18 cellular contexts compared by ENCODE assay signal in the genomic region with DNA sequence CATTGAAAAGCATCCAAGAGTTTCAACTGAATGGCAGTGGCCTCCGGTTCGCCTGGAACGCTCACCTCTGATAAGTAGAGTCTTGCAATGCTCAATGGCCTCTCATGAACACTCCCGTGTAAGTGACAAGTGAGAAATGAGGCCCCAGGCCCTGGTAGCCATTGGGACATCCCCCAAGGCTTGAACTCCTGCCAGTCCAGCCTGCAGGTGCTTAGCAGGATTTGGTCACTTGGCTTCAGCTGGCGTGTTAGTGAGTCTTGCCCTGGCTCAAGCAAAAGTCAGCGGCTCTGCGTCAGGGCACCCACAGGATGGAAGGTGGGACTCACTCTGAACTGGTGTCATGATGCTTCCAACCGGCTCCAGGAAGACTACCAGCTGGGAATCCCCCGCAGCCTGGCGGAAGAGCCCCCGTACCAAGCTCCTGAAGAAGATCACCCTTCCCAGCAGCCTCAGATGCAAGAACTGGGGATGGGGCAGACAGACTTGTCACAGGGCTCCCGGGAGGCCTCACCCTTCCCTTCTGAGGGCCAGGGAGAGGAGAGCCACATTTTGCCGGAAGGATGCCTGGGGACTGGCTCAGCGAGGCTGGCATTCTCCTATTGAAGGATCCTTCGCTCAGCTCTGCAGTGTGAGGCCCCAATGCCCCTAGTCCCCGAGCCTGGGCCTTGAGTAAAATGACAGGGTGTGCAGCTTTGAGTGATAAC. TPM values are rescaled to one million over a fixed set of nuclear protein-coding genes. Genes with fewer than 3 reads are reported as not detected.
DNase-seq lines count a peak whose midpoint lies in the region; ATAC-seq and TF ChIP-seq lines count a peak whose summit lies in the region.
"Had no signal": no experiment of that assay in that cellular context is flagged by ENCODE, and none has a peak within 500 bp of the region (broad histone marks: within the 10 kb centered on the region; RNA-seq: fewer than 3 reads in every experiment).

No MANE protein-coding gene starts in this region.

- H3K27me3 ChIP-seq in cardiac muscle cell, result no peaks in the 10 kb centered on the region
- H3K27me3 ChIP-seq in left lung, result no peaks in the 10 kb centered on the region
- H3K27me3 ChIP-seq in sigmoid colon, result no peaks in the 10 kb centered on the region
- no peaks in the 10 kb centered on the region for H3K27me3 ChIP-seq in ovary
- H3K27me3 ChIP-seq: BLaER1, MG63 had no signal

- H3K4me3 ChIP-seq in HEK293 (ENCODE audit: low read depth, low read length) (no peak overlapping the region), cardiac muscle cell (no peak overlapping the region), left lung (no peak overlapping the region), sigmoid colon (no peak overlapping the region), ovary (no peak overlapping the region)
- H3K4me3 ChIP-seq: BLaER1, MG63 had no signal

- H3K9me3 ChIP-seq in HEK293 (ENCODE audit: control insufficient read depth, insufficient read depth, low read depth, low read length), result no peaks in the 10 kb centered on the region
- no peaks in the 10 kb centered on the region for H3K9me3 ChIP-seq in cardiac muscle cell (ENCODE audit: low read depth)
- H3K9me3 ChIP-seq in left lung, result no peaks in the 10 kb centered on the region
- H3K9me3 ChIP-seq in sigmoid colon, result no peaks in the 10 kb centered on the region
- H3K9me3 ChIP-seq in ovary, result no peaks in the 10 kb centered on the region
- H3K9me3 ChIP-seq: BLaER1, MG63 had no signal

- intact Hi-C loops in left lung (cut with DNase I), result no loop called here
- intact Hi-C loops in sigmoid colon (cut with DNase I), result no loop called here
- intact Hi-C loops in ovary (cut with DNase I), result no loop called here

- CTCF ChIA-PET in HEK293 (lab: Yijun Ruan, JAX), result interaction anchor here (0.6 to 1.4 kb wide), 4 partner anchors 15 to 247 kb away, joined by 3 to 4 read pairs (median 4); no protein-coding TSS in a partner anchor

- WGBS in sigmoid colon, 2 donors, result 86 to 91% methylated on average over 16 of the region's 16 CpGs
- WGBS in ovary, 3 donors, result 89 to 92% (median 90%) methylated on average over 15 to 16 of the region's 16 CpGs

- peak in 1 of 2 donors; percentile 81 for DNase-seq in cardiac muscle cell (ENCODE audit: low read depth in 1 of 2, low spot score in 1 of 2)
- peak; percentile 44 to 66 for DNase-seq in left lung
- no peak for DNase-seq in sigmoid colon
- no peak for DNase-seq in AML-193 (lab: John Stamatoyannopoulos, UW)
- DNase-seq in ovary, result no peak
- no peak for DNase-seq in stimulated activated CD4-positive, alpha-beta T cell treated with anti-CD3 and anti-CD28 coated beads, Interleukin-12 subunit alpha, Interleukin-12 subunit beta, amount 100 ng/mL, for 4 hours
- DNase-seq: CD8-positive, alpha-beta T cell; HFFc6; MG63; NCI-H1092; NCI-H146; NCI-H2081; NCI-H524 had no signal

- TF ChIP-seq POLR2A in sigmoid colon (IDR thresholded peaks at IDR 0.05) (no peak), ovary (IDR thresholded peaks at IDR 0.05) (no peak)

- no peaks in the 10 kb centered on the region for H3K36me3 ChIP-seq in HEK293 (ENCODE audit: control insufficient read depth in 2 of 2, insufficient read depth in 1 of 2, low read length in 2 of 2)
- no peaks in the 10 kb centered on the region for H3K36me3 ChIP-seq in cardiac muscle cell
- no peaks in the 10 kb centered on the region for H3K36me3 ChIP-seq in left lung
- H3K36me3 ChIP-seq in sigmoid colon, result no peaks in the 10 kb centered on the region
- H3K36me3 ChIP-seq in ovary, result no peaks in the 10 kb centered on the region
- H3K36me3 ChIP-seq: BLaER1, MG63 had no signal

- TF ChIP-seq EP300 in sigmoid colon (IDR thresholded peaks at IDR 0.05) (no peak), ovary (IDR thresholded peaks at IDR 0.05) (no peak)

- no peak for TF ChIP-seq CTCF in HEK293 (tag by site-specific recombination; IDR thresholded peaks at IDR 0.05)
- no peak for TF ChIP-seq CTCF in cardiac muscle cell (IDR thresholded peaks at IDR 0.05; ENCODE audit: low read depth, low read length)
- no peak for TF ChIP-seq CTCF in left lung (IDR thresholded peaks at IDR 0.05)
- no peak for TF ChIP-seq CTCF in sigmoid colon (IDR thresholded peaks at IDR 0.05)
- no peak for TF ChIP-seq CTCF in ovary (IDR thresholded peaks at IDR 0.05)

- POLR2A ChIA-PET in HEK293 (lab: Yijun Ruan, JAX), result no interaction called here

- no peaks in the 10 kb centered on the region for H3K4me1 ChIP-seq in HEK293 (ENCODE audit: control insufficient read depth, insufficient read depth, low read length)
- H3K4me1 ChIP-seq in cardiac muscle cell (ENCODE audit: low read depth), result peaks cover 38% of the 10 kb centered on the region
- H3K4me1 ChIP-seq in left lung, result peaks cover 0 to 9% of the 10 kb centered on the region in 2 donors
- peaks cover 0 to 46% (median 38%) of the 10 kb centered on the region in 4 donors for H3K4me1 ChIP-seq in sigmoid colon
- no peaks in the 10 kb centered on the region for H3K4me1 ChIP-seq in ovary (ENCODE audit: insufficient read depth)

- H3K27ac ChIP-seq in HEK293 (ENCODE audit: extremely low read depth, low read depth, low read length) (no peak overlapping the region), cardiac muscle cell (peak overlapping the region; percentile 88), left lung (no peak overlapping the region), sigmoid colon (peak overlapping the region in 3 of 4 donors; percentile 73 to 80 (median 79)), ovary (no peak overlapping the region)
- H3K27ac ChIP-seq: BLaER1 had no signal

- ATAC-seq in left lung (peak; percentile 73), GM21528 (IDR thresholded peaks at IDR 0.05; ENCODE audit: low FRiP score, unreplicated experiment) (no peak)
- ATAC-seq: CD8-positive, alpha-beta T cell had no signal

TF ChIP-seq in HEK293, 187 proteins besides CTCF, POLR2A, EP300 and RAD21:
- TF ChIP-seq ZNF302 (tag by site-specific recombination; IDR thresholded peaks at IDR 0.05; ENCODE audit: low read depth), result no peak
- TF ChIP-seq, protein P1, sequence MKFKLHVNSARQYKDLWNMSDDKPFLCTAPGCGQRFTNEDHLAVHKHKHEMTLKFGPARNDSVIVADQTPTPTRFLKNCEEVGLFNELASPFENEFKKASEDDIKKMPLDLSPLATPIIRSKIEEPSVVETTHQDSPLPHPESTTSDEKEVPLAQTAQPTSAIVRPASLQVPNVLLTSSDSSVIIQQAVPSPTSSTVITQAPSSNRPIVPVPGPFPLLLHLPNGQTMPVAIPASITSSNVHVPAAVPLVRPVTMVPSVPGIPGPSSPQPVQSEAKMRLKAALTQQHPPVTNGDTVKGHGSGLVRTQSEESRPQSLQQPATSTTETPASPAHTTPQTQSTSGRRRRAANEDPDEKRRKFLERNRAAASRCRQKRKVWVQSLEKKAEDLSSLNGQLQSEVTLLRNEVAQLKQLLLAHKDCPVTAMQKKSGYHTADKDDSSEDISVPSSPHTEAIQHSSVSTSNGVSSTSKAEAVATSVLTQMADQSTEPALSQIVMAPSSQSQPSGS (tag by site-specific recombination; IDR thresholded peaks at IDR 0.05; ENCODE audit: low read depth), result no peak
- TF ChIP-seq ZNF830 (tag by site-specific recombination; IDR thresholded peaks at IDR 0.05; ENCODE audit: low read depth), result no peak
- TF ChIP-seq GFI1B (tag by site-specific recombination; IDR thresholded peaks at IDR 0.05), result no peak
- no peak for TF ChIP-seq KLF9 (tag by site-specific recombination; IDR thresholded peaks at IDR 0.05; ENCODE audit: low read depth)
- no peak for TF ChIP-seq ZNF121 (tag by site-specific recombination; IDR thresholded peaks at IDR 0.05)
- no peak for TF ChIP-seq ZNF560 (tag by site-specific recombination; IDR thresholded peaks at IDR 0.05; ENCODE audit: borderline replicate concordance)
- TF ChIP-seq GLIS1 (tag by site-specific recombination; IDR thresholded peaks at IDR 0.05), result peak; percentile 44; the same call in 1 of the 2 replicates

RNA-seq across cellular contexts. Expression of a gene that starts 19.3 kb away (rescaled TPM):
- 952 and 1,065 TPM in 2 replicates for total RNA-seq in cardiac muscle cell
- 829 and 1,030 TPM in 2 replicates for polyA plus RNA-seq in cardiac muscle cell
- 1 to 10 TPM; 2.4 to 3.3 TPM for total RNA-seq in left lung
- total RNA-seq in sigmoid colon, result 10 to 100 TPM in 1 of 4 donors, 1 to 10 TPM in 1, under 1 TPM in 1, not detected in 1; 0.68 to 12.8 (median 1.9) TPM
- polyA plus RNA-seq in sigmoid colon, result 10 to 100 TPM in 2 of 3 donors, 1 to 10 TPM in 1; 7.9 to 84.7 (median 59.4) TPM
- total RNA-seq in ovary, result 1 to 10 TPM in 4 of 7 donors, not detected in 3; 1.3 to 3.0 (median 1.7) TPM
- 1 to 10 TPM; 1.7 to 2.6 TPM for polyA plus RNA-seq in ovary
- total RNA-seq: CD8-positive, alpha-beta T cell; H4; HFFc6 had no signal

RNA-seq across cellular contexts. Expression of a gene that starts 50.4 kb away (rescaled TPM):
- not detected in 2 replicates for total RNA-seq in cardiac muscle cell
- polyA plus RNA-seq in cardiac muscle cell, result 0.07 TPM in 1 of 2 replicates, not detected in the other
- total RNA-seq in left lung, result 10 to 100 TPM; 35.8 to 49.2 TPM
- total RNA-seq in sigmoid colon, result 10 to 100 TPM; 15.8 to 28.2 (median 17.0) TPM
- polyA plus RNA-seq in sigmoid colon, result 10 to 100 TPM in 1 of 3 donors, 1 to 10 TPM in 2; 4.2 to 24.3 (median 7.9) TPM
- 10 to 100 TPM; 11.1 to 34.1 (median 21.4) TPM for total RNA-seq in ovary
- 10 to 100 TPM; 12.6 to 18.6 TPM for polyA plus RNA-seq in ovary

RNA-seq across cellular contexts. Expression of a gene that starts 57.2 kb away (rescaled TPM):
- total RNA-seq in cardiac muscle cell (1.1 and 1.2 TPM in 2 replicates), left lung (1 to 10 TPM; 1.2 to 1.3 TPM), sigmoid colon (10 to 100 TPM in 3 of 4 donors, 1 to 10 TPM in 1; 6.6 to 22.8 (median 13.7) TPM), ovary (1 to 10 TPM in 5 of 7 donors, under 1 TPM in 2; 0.24 to 4.4 (median 2.8) TPM)
- polyA plus RNA-seq in cardiac muscle cell (0.61 and 2.3 TPM in 2 replicates), sigmoid colon (10 to 100 TPM in 2 of 3 donors, 1 to 10 TPM in 1; 8.4 to 20.6 (median 12.0) TPM), ovary (1 to 10 TPM in 1 of 2 donors, under 1 TPM in 1; 0.75 to 1.3 TPM)
- total RNA-seq: HFFc6, HT-29 had no signal

Comparison
In these comparisons a context has a peak if more than half of its experiments do, and no peak if none do; other contexts are left out.
1. H3K27ac ChIP-seq: peak in cardiac muscle cell (single experiment) and sigmoid colon (3 of 4); none in HEK293 (single experiment), left lung (0 of 2) and ovary (0 of 2).
2. DNase-seq: peak in left lung (2 of 2); none in sigmoid colon (single experiment), AML-193 (0 of 2), ovary (0 of 5) and stimulated activated CD4-positive, alpha-beta T cell treated with anti-CD3 and anti-CD28 coated beads, Interleukin-12 subunit alpha, Interleukin-12 subunit beta, amount 100 ng/mL, for 4 hours (single experiment).
3. RNA of a gene that starts 19.3 kb away (total RNA-seq): 952 to 1,065 TPM in cardiac muscle cell; 2.4 to 3.3 TPM in left lung, 0.68 to 12.8 TPM in sigmoid colon and 1.3 to 3.0 TPM in ovary; every median in the first group is over 10 times any median in the second.
4. RNA of a gene that starts 50.4 kb away (total RNA-seq): 35.8 to 49.2 TPM in left lung, 11.1 to 34.1 TPM in ovary and 15.8 to 28.2 TPM in sigmoid colon; not detected in cardiac muscle cell; every median in the first group is over 10 times any median in the second.